1 cellular context compared by ENCODE assay signal in genomic region chr22:28029201-28029948, GRCh38.
TF ChIP-seq lines count a peak whose summit lies in the region.

No MANE protein-coding gene starts in this region.

TF ChIP-seq in HEK293, 187 proteins besides CTCF, POLR2A, EP300 and RAD21 (continued from another document and continues in another):
- TF ChIP-seq KLF1 (tag by site-specific recombination; IDR thresholded peaks at IDR 0.05) (no peak), ZIC2 (tag by site-specific recombination; IDR thresholded peaks at IDR 0.05) (peak; percentile 91), ZEB2 (tag by site-specific recombination; IDR thresholded peaks at IDR 0.05) (no peak), ZNF404 (tag by site-specific recombination; IDR thresholded peaks at IDR 0.05) (no peak), ZNF335 (tag by site-specific recombination; conservative IDR thresholded peaks at IDR 0.05) (no peak), YY1 (tag by site-specific recombination; IDR thresholded peaks at IDR 0.05) (no peak), ZNF600 (tag by site-specific recombination; IDR thresholded peaks at IDR 0.05) (peak; percentile 84), OVOL3 (tag by site-specific recombination; IDR thresholded peaks at IDR 0.05) (no peak), OSR2 (tag by site-specific recombination; IDR thresholded peaks at IDR 0.05) (peak; percentile 54), ZNF670 (tag by site-specific recombination; IDR thresholded peaks at IDR 0.05; ENCODE audit: low read depth) (no peak), ZNF488 (tag by site-specific recombination; IDR thresholded peaks at IDR 0.05) (no peak), IKZF3 (tag by site-specific recombination; IDR thresholded peaks at IDR 0.05) (no peak), ZNF26 (tag by site-specific recombination; IDR thresholded peaks at IDR 0.05) (no peak), ZNF513 (tag by site-specific recombination; IDR thresholded peaks at IDR 0.05) (no peak), HOXC10 (CRISPR knock-in tag; IDR thresholded peaks at IDR 0.05) (no peak), ZNF473 (tag by site-specific recombination; IDR thresholded peaks at IDR 0.05) (no peak), ZNF768 (tag by site-specific recombination; IDR thresholded peaks at IDR 0.05) (0 out of 2 replicates have a peak, but pooled peaks have one; percentile 38), ZNF140 (tag by site-specific recombination; IDR thresholded peaks at IDR 0.05) (no peak), ZFP41 (tag by site-specific recombination; IDR thresholded peaks at IDR 0.05; ENCODE audit: borderline replicate concordance) (no peak), ZBTB17 (tag by site-specific recombination; IDR thresholded peaks at IDR 0.05) (peak; percentile 35; the same call in 1 of the 2 replicates), ZNF518A (tag by site-specific recombination; conservative IDR thresholded peaks at IDR 0.05; ENCODE audit: low read depth) (no peak), ZNF501 (tag by site-specific recombination; IDR thresholded peaks at IDR 0.05) (no peak), ZNF266 (tag by site-specific recombination; IDR thresholded peaks at IDR 0.05; ENCODE audit: low read depth) (no peak), ZNF423 (tag by site-specific recombination; IDR thresholded peaks at IDR 0.05) (peak; percentile 76), ZNF280C (tag by site-specific recombination; IDR thresholded peaks at IDR 0.05) (no peak), AEBP2 (tag by site-specific recombination; IDR thresholded peaks at IDR 0.05; ENCODE audit: borderline replicate concordance) (no peak), ZNF660 (tag by site-specific recombination; IDR thresholded peaks at IDR 0.05) (no peak), BCL6B (tag by site-specific recombination; IDR thresholded peaks at IDR 0.05) (no peak), ZNF19 (tag by site-specific recombination; IDR thresholded peaks at IDR 0.05; ENCODE audit: low read depth) (no peak), ZNF791 (tag by site-specific recombination; IDR thresholded peaks at IDR 0.05) (no peak), ZNF624 (tag by site-specific recombination; IDR thresholded peaks at IDR 0.05) (no peak), ZNF394 (tag by site-specific recombination; IDR thresholded peaks at IDR 0.05; ENCODE audit: borderline replicate concordance) (no peak), ZNF555 (tag by site-specific recombination; conservative IDR thresholded peaks at IDR 0.05) (no peak), ZNF514 (tag by site-specific recombination; IDR thresholded peaks at IDR 0.05) (no peak), ZFP69B (tag by site-specific recombination; IDR thresholded peaks at IDR 0.05) (no peak), ZNF530 (tag by site-specific recombination; IDR thresholded peaks at IDR 0.05; ENCODE audit: low read depth) (peak; percentile 79; the same call in 1 of the 2 replicates), ZFHX2 (tag by site-specific recombination; conservative IDR thresholded peaks at IDR 0.05) (peak; percentile 80), ZBTB48 (tag by site-specific recombination; IDR thresholded peaks at IDR 0.05) (peak; percentile 58; the same call in 1 of the 2 replicates), ZNF792 (tag by site-specific recombination; IDR thresholded peaks at IDR 0.05) (no peak), ZFP37 (tag by site-specific recombination; IDR thresholded peaks at IDR 0.05) (no peak), ZNF747 (tag by site-specific recombination; IDR thresholded peaks at IDR 0.05) (no peak), GLIS1 (tag by site-specific recombination; IDR thresholded peaks at IDR 0.05) (peak; percentile 68), SETDB1 (IDR thresholded peaks at IDR 0.05; ENCODE audit: insufficient read length, low read length) (no peak), KLF10 (tag by site-specific recombination; IDR thresholded peaks at IDR 0.05) (no peak), PRDM10 (tag by site-specific recombination; IDR thresholded peaks at IDR 0.05) (no peak), RBAK (tag by site-specific recombination; IDR thresholded peaks at IDR 0.05) (no peak), ZNF146 (tag by site-specific recombination; IDR thresholded peaks at IDR 0.05) (no peak), ZNF549 (tag by site-specific recombination; IDR thresholded peaks at IDR 0.05) (no peak), ZNF623 (tag by site-specific recombination; IDR thresholded peaks at IDR 0.05) (no peak), ZNF529 (tag by site-specific recombination; IDR thresholded peaks at IDR 0.05; ENCODE audit: insufficient replicate concordance) (no peak), ZNF704 (tag by site-specific recombination; IDR thresholded peaks at IDR 0.05) (no peak)
